ENCODE assay signal across 8 cellular contexts in the genomic region with DNA sequence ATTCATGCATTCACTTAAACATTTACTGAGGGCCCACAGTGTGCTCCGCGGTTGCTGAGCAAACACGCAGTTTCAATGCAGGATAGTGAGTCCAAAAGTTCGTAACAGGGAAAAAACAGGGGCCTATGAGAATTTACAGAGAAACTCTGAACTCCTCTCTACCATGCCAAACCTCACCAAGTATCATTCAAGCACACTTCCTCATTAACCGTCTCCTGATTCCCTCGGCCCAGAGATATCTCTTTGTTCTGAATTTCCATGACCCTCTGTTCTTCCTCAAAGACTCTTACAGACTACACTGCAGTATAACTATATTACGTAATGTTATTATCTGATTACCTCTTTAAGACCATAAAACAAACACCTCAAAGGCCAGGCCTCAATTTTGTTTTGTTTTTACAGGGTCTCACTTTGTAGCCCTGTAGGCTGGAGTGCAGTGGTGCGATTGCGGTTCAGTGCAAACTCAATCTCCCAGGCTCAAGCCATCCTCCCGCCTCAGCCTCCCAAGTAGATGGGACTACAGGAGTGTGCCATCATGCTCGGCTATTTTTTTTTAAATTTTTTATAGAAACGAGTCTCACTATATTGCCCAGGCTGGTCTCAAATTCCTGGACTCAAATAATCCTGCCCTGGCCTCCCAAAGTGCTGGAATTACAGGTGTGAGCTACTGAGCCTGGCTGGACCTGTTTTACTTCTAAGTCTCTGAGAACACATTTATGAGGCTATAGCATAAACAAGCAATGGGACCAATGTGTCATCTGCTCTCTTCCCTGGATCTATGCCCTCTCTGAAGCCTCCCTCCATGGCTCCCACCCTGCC. TPM values are rescaled to one million over a fixed set of nuclear protein-coding genes. Genes with fewer than 3 reads are reported as not detected.
A peak's percentile ranks its signal among the peaks of the same experiment; 100 is the strongest.
DNase-seq lines count a peak whose midpoint lies in the region; ATAC-seq and TF ChIP-seq lines count a peak whose summit lies in the region.

No MANE protein-coding gene starts in this region.

- peak overlapping the region; percentile 66 for H3K4me3 ChIP-seq in GM12865 (ENCODE audit: low read depth, low read length)

- H3K27me3 Mint-ChIP-seq in chondrocyte (ENCODE audit: low read depth) = no peaks in the 10 kb centered on the region
- H3K27me3 Mint-ChIP-seq in nephron progenitor cell (ENCODE audit: low read depth, poor library complexity) = no peaks in the 10 kb centered on the region

- no peak overlapping the region for H3K4me3 Mint-ChIP-seq in chondrocyte (ENCODE audit: unreplicated experiment)
- H3K4me3 Mint-ChIP-seq in nephron progenitor cell = peak overlapping the region; percentile 74

- H3K36me3 Mint-ChIP-seq in chondrocyte (ENCODE audit: low read depth) (peaks cover 9% of the 10 kb centered on the region), nephron progenitor cell (ENCODE audit: low read depth) (peaks cover 23% of the 10 kb centered on the region)

- DNase-seq in GM12865 (ENCODE audit: low read depth) = peak; percentile 38
- peak; percentile 33 for DNase-seq in NCI-H146 (lab: John Stamatoyannopoulos, UW)
- DNase-seq in chondrocyte (ENCODE audit: low spot score) = no peak
- no peak for DNase-seq in nephron progenitor cell
- DNase-seq in cardiac septum (ENCODE audit: low spot score) = no peak
- DNase-seq in NCI-H748 treated with DMSO at 0.1 percent for 48 hours (lab: John Stamatoyannopoulos, UW) = no peak

- TF ChIP-seq CTCF in GM12865 (IDR thresholded peaks at IDR 0.05; ENCODE audit: insufficient read depth, low read depth, low read length, missing control alignments) = no peak
- TF ChIP-seq CTCF in chondrocyte (IDR thresholded peaks at IDR 0.05) = no peak
- TF ChIP-seq CTCF in nephron progenitor cell (IDR thresholded peaks at IDR 0.05) = no peak

- intact Hi-C loops in cardiac septum (cut with DNase I) = no loop called here

- H3K27ac Mint-ChIP-seq in chondrocyte (ENCODE audit: unreplicated experiment) (peak overlapping the region; percentile 50), nephron progenitor cell (peak overlapping the region; percentile 46)

- H3K4me1 Mint-ChIP-seq in chondrocyte (ENCODE audit: low read depth) = peaks cover 71% of the 10 kb centered on the region
- peaks cover 66% of the 10 kb centered on the region for H3K4me1 Mint-ChIP-seq in nephron progenitor cell

- H3K9me3 Mint-ChIP-seq in chondrocyte (ENCODE audit: low read depth) (no peaks in the 10 kb centered on the region), nephron progenitor cell (no peaks in the 10 kb centered on the region)

- ATAC-seq in HG03469 (IDR thresholded peaks at IDR 0.05; ENCODE audit: unreplicated experiment) (no peak), GM18868 (IDR thresholded peaks at IDR 0.05; ENCODE audit: unreplicated experiment) (no peak)

RNA-seq across cellular contexts. Expression of gene HPS4, which starts 3.6 kb away (rescaled TPM):
- total RNA-seq in chondrocyte (26.9 to 29.7 TPM (median 28.2 TPM) in 3 replicates), cardiac septum (11.9 TPM)

RNA-seq across cellular contexts. Expression of gene SRRD, which starts 3.7 kb away (rescaled TPM):
- total RNA-seq in chondrocyte (21.4 to 27.5 TPM (median 23.2 TPM) in 3 replicates), cardiac septum (14.5 TPM)

RNA-seq across cellular contexts. Expression of gene TFIP11, which starts 32.3 kb away (rescaled TPM):
- total RNA-seq in chondrocyte (30.6 to 34.7 TPM (median 33.3 TPM) in 3 replicates), cardiac septum (18.0 TPM)

RNA-seq across cellular contexts. Expression of gene ASPHD2, which starts 50.9 kb away (rescaled TPM):
- 5.5 to 6.9 TPM (median 6.8 TPM) in 3 replicates for total RNA-seq in chondrocyte
- total RNA-seq in cardiac septum = 0.32 TPM

Comparison
In these comparisons a context has a peak if more than half of its experiments do, and no peak if none do; other contexts are left out.
1. DNase-seq: peak in GM12865 (single experiment) and NCI-H146 (single experiment); none in chondrocyte (single experiment), nephron progenitor cell (single experiment), cardiac septum (single experiment) and NCI-H748 treated with DMSO at 0.1 percent for 48 hours (single experiment).